In the genomic region with DNA sequence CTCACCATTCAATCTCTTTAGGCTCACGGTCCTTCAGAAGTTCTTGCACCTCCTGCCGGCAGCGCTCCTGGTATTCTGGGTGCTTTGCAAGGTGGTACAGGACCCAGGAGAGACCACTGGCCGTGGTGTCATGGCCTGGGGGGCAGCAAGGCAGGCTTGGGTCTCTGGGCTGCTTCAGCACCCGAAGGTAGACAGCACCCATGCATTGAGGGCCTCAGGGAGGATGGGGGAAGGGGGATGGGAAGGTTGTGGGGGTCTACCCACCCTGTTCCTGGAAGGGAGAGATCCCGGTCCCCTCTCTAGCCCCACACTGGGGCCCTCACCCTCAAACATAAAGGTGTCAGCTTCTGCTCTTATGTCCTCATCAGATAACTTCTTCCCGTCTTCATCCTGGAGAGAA, we compare ENCODE assay signal across 6 cellular contexts. TPM values are rescaled to one million over a fixed set of nuclear protein-coding genes. Genes with fewer than 3 reads are reported as not detected.
"Had no signal": no experiment of that assay in that cellular context is flagged by ENCODE, and none has a peak within 500 bp of the region (broad histone marks: within the 10 kb centered on the region; RNA-seq: fewer than 3 reads in every experiment).

No MANE protein-coding gene starts in this region.

- DNase-seq: IMR-90, KBM-7, KG1 had no signal

- H3K4me3 ChIP-seq: K562 had no signal

- H3K27ac ChIP-seq: HL-60 had no signal

RNA-seq across cellular contexts. Expression of gene CYP4F2, which starts 12.0 kb away (rescaled TPM):
- total RNA-seq: HT-29, IMR-90 had no signal

RNA-seq across cellular contexts. Expression of gene CYP4F11, which starts 48.4 kb away (rescaled TPM):
- total RNA-seq: IMR-90, K562 had no signal
